Comparison of ENCODE assay signal across 8 cellular contexts in genomic region chr9:97598461-97599288, GRCh38. TPM values are rescaled to one million over a fixed set of nuclear protein-coding genes. Genes with fewer than 3 reads are reported as not detected.
A peak's percentile ranks its signal among the peaks of the same experiment; 100 is the strongest.
DNase-seq lines count a peak whose midpoint lies in the region; ATAC-seq and TF ChIP-seq lines count a peak whose summit lies in the region.

No MANE protein-coding gene starts in this region.

- CTCF ChIA-PET in CD4-positive, alpha-beta memory T cell (lab: Charles Lee; ENCODE audit: partially characterized antibody): interaction anchor here (0.7 to 5.7 kb wide), 44 partner anchors 9 to 820 kb away, joined by 3 to 105 read pairs (median 5); partner anchors contain the start of genes NCBP1, TDRD7, TMOD1 and TSTD2

- no peaks in the 10 kb centered on the region for H3K27me3 ChIP-seq in CD4-positive, alpha-beta memory T cell (ENCODE audit: insufficient read depth, low read length)
- no peaks in the 10 kb centered on the region for H3K27me3 ChIP-seq in lower lobe of right lung (ENCODE audit: low read depth)

- H3K36me3 ChIP-seq in CD4-positive, alpha-beta memory T cell (ENCODE audit: insufficient read depth, low read length): peaks cover 28% of the 10 kb centered on the region
- H3K36me3 ChIP-seq in lower lobe of right lung: peaks cover 44% of the 10 kb centered on the region

- no peaks in the 10 kb centered on the region for H3K9me3 ChIP-seq in CD4-positive, alpha-beta memory T cell (ENCODE audit: control insufficient read depth in 1 of 2, low read length in 2 of 2)
- no peaks in the 10 kb centered on the region for H3K9me3 ChIP-seq in lower lobe of right lung

- H3K27ac ChIP-seq in CD4-positive, alpha-beta memory T cell (ENCODE audit: low read depth, low read length): no peak overlapping the region
- H3K27ac ChIP-seq in lower lobe of right lung: no peak overlapping the region

- peak; percentile 83 for TF ChIP-seq CTCF in lower lobe of right lung (IDR thresholded peaks at IDR 0.05)

- peak; percentile 65 to 71 (median 68) for DNase-seq in CD4-positive, alpha-beta memory T cell
- DNase-seq in NCI-H526 treated with DMSO at 0.1 percent for 48 hours (lab: John Stamatoyannopoulos, UW) (peak; percentile 56), dedifferentiated amniotic fluid mesenchymal stem cell (ENCODE audit: extremely low spot score) (peak; percentile 52), lower lobe of right lung (peak; percentile 65)
- DNase-seq in activated CD4-positive, alpha-beta T cell treated with anti-CD3 and anti-CD28 coated beads, Interleukin-2, amount 50 U/mL, for 1 hour: peak; percentile 64
- DNase-seq in stimulated activated CD8-positive, alpha-beta memory T cell treated with anti-CD3 and anti-CD28 coated beads, Interleukin-12 subunit alpha, Interleukin-12 subunit beta, amount 100 ng/mL, for 1 hour (ENCODE audit: low read depth): peak; percentile 49

- H3K27me3 Mint-ChIP-seq in CD4-positive, alpha-beta memory T cell: no peaks in the 10 kb centered on the region

- H3K4me3 Mint-ChIP-seq in CD4-positive, alpha-beta memory T cell: peak overlapping the region in 5 of 8 donors; percentile 49 to 73 (median 54)

- peak overlapping the region in 2 of 7 donors; percentile 33 to 79 for H3K27ac Mint-ChIP-seq in CD4-positive, alpha-beta memory T cell

- peaks cover 20 to 36% of the 10 kb centered on the region in 2 donors for H3K36me3 Mint-ChIP-seq in CD4-positive, alpha-beta memory T cell

- intact Hi-C loops in CD4-positive, alpha-beta memory T cell (cut with micrococcal nuclease): loop anchor here (1.0 kb wide), 2 partner anchors 130 to 187 kb away; no protein-coding TSS in a partner anchor
- intact Hi-C loops in lower lobe of right lung (cut with DNase I): no loop called here

- no peaks in the 10 kb centered on the region for H3K9me3 Mint-ChIP-seq in CD4-positive, alpha-beta memory T cell

- POLR2A ChIA-PET in CD4-positive, alpha-beta memory T cell (lab: Charles Lee; ENCODE audit: partially characterized antibody): interaction anchor here (0.8 to 1.4 kb wide), 3 partner anchors 35 to 187 kb away, joined by 3 to 4 read pairs (median 4); partner anchors contain the start of genes NCBP1, TDRD7 and TSTD2

- H3K4me3 ChIP-seq in CD4-positive, alpha-beta memory T cell (ENCODE audit: low read length in 2 of 2): no peak overlapping the region
- no peak overlapping the region for H3K4me3 ChIP-seq in lower lobe of right lung

- ATAC-seq in GM19397 (IDR thresholded peaks at IDR 0.05; ENCODE audit: unreplicated experiment) (peak; percentile 78), HG03521 (IDR thresholded peaks at IDR 0.05; ENCODE audit: unreplicated experiment) (peak; percentile 78), lower lobe of right lung (peak; percentile 82 to 90)

- peaks cover 7 to 9% (median 7%) of the 10 kb centered on the region in 4 donors for H3K4me1 Mint-ChIP-seq in CD4-positive, alpha-beta memory T cell

- H3K4me1 ChIP-seq in CD4-positive, alpha-beta memory T cell (ENCODE audit: insufficient read depth, low read length): no peaks in the 10 kb centered on the region
- peaks cover 13% of the 10 kb centered on the region for H3K4me1 ChIP-seq in lower lobe of right lung

RNA-seq across cellular contexts. Expression of gene TSTD2, which starts 34.5 kb away (rescaled TPM):
- total RNA-seq in CD4-positive, alpha-beta memory T cell: 10 to 100 TPM; 17.8 to 18.4 TPM
- polyA plus RNA-seq in CD4-positive, alpha-beta memory T cell: 1 to 10 TPM; 7.2 to 7.9 TPM
- 18.6 TPM for total RNA-seq in lower lobe of right lung

RNA-seq across cellular contexts. Expression of gene NCBP1, which starts 34.9 kb away (rescaled TPM):
- total RNA-seq in CD4-positive, alpha-beta memory T cell: 10 to 100 TPM; 40.7 to 50.8 TPM
- 10 to 100 TPM; 12.5 to 20.0 TPM for polyA plus RNA-seq in CD4-positive, alpha-beta memory T cell
- total RNA-seq in lower lobe of right lung: 22.8 TPM
